ENCODE assay signal across 35 cellular contexts in genomic region chr10:116006508-116006907, GRCh38.
"Had no signal": no experiment of that assay in that cellular context is flagged by ENCODE, and none has a peak within 500 bp of the region (broad histone marks: within the 10 kb centered on the region; RNA-seq: fewer than 3 reads in every experiment).

No MANE protein-coding gene starts in this region.

- H3K4me3 ChIP-seq: MG63 had no signal

- H3K27me3 ChIP-seq: MG63 had no signal

- H3K9me3 ChIP-seq: MG63 had no signal

- H3K36me3 ChIP-seq: MG63 had no signal

- DNase-seq: Karpas-422, Kasumi-1, MG63, MM.1S, MV-4-11, NCI-H1048, NCI-H1092, NCI-H1092 treated with DMSO at 0.1 percent for 48 hours, NCI-H1105, NCI-H1105 treated with DMSO at 0.1 percent for 48 hours, NCI-H1417, NCI-H1417 treated with DMSO at 0.1 percent for 48 hours, NCI-H1436, NCI-H1436 treated with DMSO at 0.1 percent for 48 hours, NCI-H146, NCI-H1694, NCI-H1694 treated with DMSO at 0.1 percent for 48 hours, NCI-H187, NCI-H187 treated with DMSO at 0.1 percent for 48 hours, NCI-H1930, NCI-H2029, NCI-H2029 treated with DMSO at 0.1 percent for 48 hours, NCI-H2081, NCI-H2081 treated with DMSO at 0.1 percent for 48 hours, NCI-H2107, NCI-H2171, NCI-H2171 treated with DMSO at 0.1 percent for 48 hours, NCI-H2227 treated with DMSO at 0.1 percent for 48 hours, NCI-H226, NCI-H345, NCI-H446, NCI-H446 treated with DMSO at 0.1 percent for 48 hours, NCI-H510A, NCI-H510A treated with DMSO at 0.1 percent for 48 hours, NCI-H524 had no signal
